ENCODE assay signal across 8 cellular contexts in genomic region chr17:73311428-73311780, GRCh38. TPM values are rescaled to one million over a fixed set of nuclear protein-coding genes. Genes with fewer than 3 reads are reported as not detected.
DNase-seq lines count a peak whose midpoint lies in the region; ATAC-seq and TF ChIP-seq lines count a peak whose summit lies in the region.

No MANE protein-coding gene starts in this region.

- H3K4me1 Mint-ChIP-seq in CD4-positive, alpha-beta T cell (ENCODE audit: low read depth): peaks cover 8% of the 10 kb centered on the region

- POLR2A ChIA-PET in CD4-positive, alpha-beta T cell (lab: Charles Lee): interaction anchor here (0.7 to 1.6 kb wide), 4 partner anchors 10 to 584 kb away, joined by 3 to 9 read pairs (median 4); a partner anchor contains a TSS

- in situ Hi-C loops in brain microvascular endothelial cell (cut with HindIII; ENCODE audit: low pct_ligation_motif_present, low sequenced_read_pairs): no loop called here

- H3K27me3 Mint-ChIP-seq in CD4-positive, alpha-beta T cell: no peaks in the 10 kb centered on the region

- H3K9me3 Mint-ChIP-seq in CD4-positive, alpha-beta T cell: no peaks in the 10 kb centered on the region

- H3K4me3 ChIP-seq in brain microvascular endothelial cell (ENCODE audit: low read depth, low read length): peak overlapping the region; percentile 91
- H3K4me3 ChIP-seq in lung: peak overlapping the region; percentile 91
- H3K4me3 ChIP-seq in upper lobe of left lung: peak overlapping the region; percentile 89 to 100 (median 100)

- no peaks in the 10 kb centered on the region for H3K36me3 Mint-ChIP-seq in CD4-positive, alpha-beta T cell (ENCODE audit: low read depth)

- H3K27ac ChIP-seq in CD4-positive, alpha-beta T cell (ENCODE audit: low read depth, low read length): no peak overlapping the region
- H3K27ac ChIP-seq in brain microvascular endothelial cell (peak overlapping the region; percentile 87), lung (ENCODE audit: low read depth in 1 of 2, low read length in 1 of 2) (peak overlapping the region; percentile 98 to 99), upper lobe of left lung (peak overlapping the region; percentile 97 to 100 (median 98))

- no peak for TF ChIP-seq EP300 in upper lobe of left lung (IDR thresholded peaks at IDR 0.05)

- ATAC-seq in CD4-positive, alpha-beta T cell (ENCODE audit: poor library complexity): peak; percentile 4
- peak; percentile 22 for ATAC-seq in GM19452 (IDR thresholded peaks at IDR 0.05; ENCODE audit: unreplicated experiment)
- ATAC-seq in HG03460 (IDR thresholded peaks at IDR 0.05; ENCODE audit: unreplicated experiment): peak; percentile 6
- peak; percentile 0 for ATAC-seq in lung (ENCODE audit: insufficient read depth, low FRiP score)
- ATAC-seq in upper lobe of left lung (ENCODE audit: low FRiP score in 2 of 2): peak; percentile 6 to 49

- no peaks in the 10 kb centered on the region for H3K9me3 ChIP-seq in CD4-positive, alpha-beta T cell (ENCODE audit: control insufficient read depth, low read length)
- H3K9me3 ChIP-seq in lung (ENCODE audit: control insufficient read depth in 2 of 2, insufficient read depth in 1 of 2, low read length in 1 of 2) (no peaks in the 10 kb centered on the region), upper lobe of left lung (no peaks in the 10 kb centered on the region)

- no peak for TF ChIP-seq POLR2A in upper lobe of left lung (IDR thresholded peaks at IDR 0.05)

- peak in 3 of 10 experiments; percentile 3 to 38 (median 3) for DNase-seq in CD4-positive, alpha-beta T cell
- DNase-seq in brain microvascular endothelial cell (no peak), lung (ENCODE audit: low spot score) (no peak), upper lobe of left lung (peak in 1 of 2 donors; percentile 92), NCI-H2029 treated with DMSO at 0.1 percent for 48 hours (lab: John Stamatoyannopoulos, UW) (no peak), NOMO-1 (lab: John Stamatoyannopoulos, UW; ENCODE audit: unreplicated experiment in 2 of 2) (no peak)

- H3K4me1 ChIP-seq in lung (ENCODE audit: control insufficient read depth in 2 of 2, insufficient read depth in 2 of 2, low read length in 2 of 2) (peaks cover 10 to 12% of the 10 kb centered on the region in 2 donors), upper lobe of left lung (peaks cover 40 to 49% (median 42%) of the 10 kb centered on the region in 4 donors)

- 0 to 1% methylated on average over 33 to 38 of the region's 38 CpGs for WGBS in lung, 2 donors
- WGBS in upper lobe of left lung, 2 donors: 0% methylated on average over 14 of the region's 38 CpGs; no CpG with 5 or more reads in 1 of the 2 donors

- peak overlapping the region; percentile 92 for H3K4me3 Mint-ChIP-seq in CD4-positive, alpha-beta T cell

- H3K36me3 ChIP-seq in brain microvascular endothelial cell (replicated peaks): no peaks in the 10 kb centered on the region
- H3K36me3 ChIP-seq in lung (ENCODE audit: control insufficient read depth in 2 of 2, insufficient read depth in 2 of 2, low read length in 2 of 2): peaks cover 0 to 3% of the 10 kb centered on the region in 2 donors
- H3K36me3 ChIP-seq in upper lobe of left lung: peaks cover 0 to 2% (median 0%) of the 10 kb centered on the region in 4 donors

- no peaks in the 10 kb centered on the region for H3K27me3 ChIP-seq in CD4-positive, alpha-beta T cell (ENCODE audit: control insufficient read depth, insufficient read depth, low read length)
- no peaks in the 10 kb centered on the region for H3K27me3 ChIP-seq in brain microvascular endothelial cell (replicated peaks)
- no peaks in the 10 kb centered on the region for H3K27me3 ChIP-seq in lung (ENCODE audit: control insufficient read depth, insufficient read depth)
- no peaks in the 10 kb centered on the region for H3K27me3 ChIP-seq in upper lobe of left lung

- no peak overlapping the region for H3K27ac Mint-ChIP-seq in CD4-positive, alpha-beta T cell

- CTCF ChIA-PET in CD4-positive, alpha-beta T cell (lab: Charles Lee): interaction anchor here (1.0 to 1.9 kb wide), 4 partner anchors 9 to 120 kb away, joined by 3 to 4 read pairs (median 4); no protein-coding TSS in a partner anchor

- intact Hi-C loops in CD4-positive, alpha-beta T cell (cut with DNase I, micrococcal nuclease): loop anchor here (2.0 to 10.0 kb wide), 3 partner anchors 79 to 121 kb away; partner anchors contain the start of gene COG1 (in 1 of the 2)

- TF ChIP-seq CTCF in CD4-positive, alpha-beta T cell (IDR thresholded peaks at IDR 0.05): no peak
- TF ChIP-seq CTCF in brain microvascular endothelial cell (IDR thresholded peaks at IDR 0.05; ENCODE audit: low read depth, low read length, missing control alignments): no peak
- TF ChIP-seq CTCF in lung (IDR thresholded peaks at IDR 0.05; ENCODE audit: control extremely low read depth, extremely low read depth): no peak
- no peak for TF ChIP-seq CTCF in upper lobe of left lung (IDR thresholded peaks at IDR 0.05)

RNA-seq across cellular contexts. Expression of gene CDC42EP4, which starts 0.4 kb away (rescaled TPM):
- total RNA-seq in CD4-positive, alpha-beta T cell: 1 to 10 TPM; 2.9 to 3.5 TPM
- total RNA-seq in lung (10 to 100 TPM; 52.0 to 56.2 TPM), upper lobe of left lung (10 to 100 TPM; 28.3 to 65.7 (median 52.9) TPM)
- 10 to 100 TPM; 18.6 to 52.2 TPM for polyA plus RNA-seq in lung

RNA-seq across cellular contexts. Expression of gene CPSF4L, which starts 49.7 kb away (rescaled TPM):
- total RNA-seq in CD4-positive, alpha-beta T cell: not detected
- total RNA-seq in lung (not detected), upper lobe of left lung (under 1 TPM in 1 of 6 donors, not detected in 5; 0.46 TPM)
- not detected for polyA plus RNA-seq in lung

Comparison
In these comparisons a context has a peak if more than half of its experiments do, and no peak if none do; other contexts are left out.
1. RNA of gene CDC42EP4, which starts 0.4 kb away (total RNA-seq): 28.3 to 65.7 TPM in upper lobe of left lung and 52.0 to 56.2 TPM in lung; 2.9 to 3.5 TPM in CD4-positive, alpha-beta T cell; every median in the first group is over 4 times any median in the second.
2. Peak in every context shown above with its lines, with median percentiles within 50 percentile points of each other: ATAC-seq and H3K4me3 ChIP-seq.